ENCODE assay signal across 10 cellular contexts in the genomic region with DNA sequence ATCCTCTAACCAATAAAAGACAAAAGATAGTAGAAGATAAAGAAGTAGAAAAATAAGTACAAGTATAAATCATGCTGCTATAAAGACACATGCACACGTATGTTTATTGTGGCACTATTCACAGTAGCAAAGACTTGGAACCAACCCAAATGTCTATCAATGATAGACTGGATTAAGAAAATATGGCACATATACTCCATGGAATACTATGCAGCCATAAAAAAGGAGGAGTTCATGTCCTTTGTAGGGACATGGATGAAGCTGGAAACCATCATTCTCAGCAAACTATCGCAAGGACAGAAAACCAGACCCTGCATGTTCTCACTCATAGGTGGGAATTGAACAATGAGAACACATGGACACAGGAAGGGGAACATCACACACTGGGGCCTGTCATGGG. TPM values are rescaled to one million over a fixed set of nuclear protein-coding genes. Genes with fewer than 3 reads are reported as not detected.
"Had no signal": no experiment of that assay in that cellular context is flagged by ENCODE, and none has a peak within 500 bp of the region (broad histone marks: within the 10 kb centered on the region; RNA-seq: fewer than 3 reads in every experiment).

No MANE protein-coding gene starts in this region.

RNA-seq across cellular contexts. Expression of a gene that starts 10.4 kb away (rescaled TPM):
- total RNA-seq: OCI-LY7, SJCRH30, SJSA1 had no signal

RNA-seq across cellular contexts. Expression of a gene that starts 45.2 kb away (rescaled TPM):
- total RNA-seq: OCI-LY7, PC-3, PC-9, Peyer's patch, Right ventricle myocardium inferior, Right ventricle myocardium superior, RPMI7951, SJCRH30, SJSA1 had no signal
- polyA plus RNA-seq: SK-N-SH had no signal
